ENCODE assay signal across 8 cellular contexts in the genomic region with DNA sequence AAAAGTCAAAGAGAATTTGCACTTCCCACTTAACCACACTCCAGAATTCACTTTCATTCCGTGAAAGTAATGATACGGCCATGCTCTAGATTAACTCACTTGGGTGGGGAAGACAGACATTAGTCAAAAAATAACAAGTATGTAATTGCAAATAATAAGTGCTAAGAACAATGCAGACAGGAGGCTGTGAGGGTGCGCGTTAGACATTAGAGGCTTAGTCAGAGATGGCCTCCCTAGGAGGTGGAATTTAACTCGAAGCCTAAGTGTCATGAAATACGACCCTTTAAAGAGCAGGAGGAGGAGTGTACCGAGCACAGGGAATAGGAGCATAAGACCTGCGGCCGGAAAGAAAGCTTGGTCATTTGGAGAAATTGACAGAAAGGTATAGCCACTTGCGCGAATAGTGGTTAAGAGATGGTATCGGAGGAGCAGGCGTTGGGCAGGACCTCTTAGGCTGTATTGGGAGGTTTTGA. TPM values are rescaled to one million over a fixed set of nuclear protein-coding genes. Genes with fewer than 3 reads are reported as not detected.
A peak's percentile ranks its signal among the peaks of the same experiment; 100 is the strongest.
DNase-seq lines count a peak whose midpoint lies in the region; ATAC-seq and TF ChIP-seq lines count a peak whose summit lies in the region.

No MANE protein-coding gene starts in this region.

- no peaks in the 10 kb centered on the region; the same call in 1 of the 2 replicates for H3K9me2 ChIP-seq in PC-9 (ENCODE audit: insufficient read depth)

- H3K27ac ChIP-seq in PC-9: peak overlapping the region; percentile 77
- H3K27ac ChIP-seq in mucosa of rectum (ENCODE audit: low read depth in 2 of 2, low read length in 2 of 2): peak overlapping the region; percentile 69 to 74

- CTCF ChIA-PET in PC-9 (lab: Charles Lee): no interaction called here

- H3K9ac ChIP-seq in ES-I3 (ENCODE audit: low read depth, low read length): peak overlapping the region; percentile 77
- peak overlapping the region; percentile 73 to 75 for H3K9ac ChIP-seq in mucosa of rectum (ENCODE audit: low read depth in 1 of 2, low read length in 2 of 2)

- H3K4me2 ChIP-seq in PC-9: peak overlapping the region; percentile 95

- peak overlapping the region; percentile 78 for H2AFZ ChIP-seq in PC-9

- intact Hi-C loops in PC-9 (cut with micrococcal nuclease; ENCODE audit: unreplicated experiment): loop anchor here (2.0 kb wide), 1 partner anchor 45 kb away; no protein-coding TSS in a partner anchor

- peaks cover 3% of the 10 kb centered on the region; the same call in 1 of the 2 replicates for H3K4me1 ChIP-seq in ES-I3 (ENCODE audit: insufficient read depth, low read length)
- H3K4me1 ChIP-seq in PC-9 (replicated peaks; ENCODE audit: insufficient read depth): peaks cover 16% of the 10 kb centered on the region
- peaks cover 13 to 14% of the 10 kb centered on the region in 2 donors for H3K4me1 ChIP-seq in mucosa of rectum (ENCODE audit: control insufficient read depth in 2 of 2, insufficient read depth in 2 of 2, low read length in 2 of 2)

- ATAC-seq in HG02588 (IDR thresholded peaks at IDR 0.05; ENCODE audit: unreplicated experiment): peak; percentile 2
- no peak for ATAC-seq in HG03571 (IDR thresholded peaks at IDR 0.05; ENCODE audit: unreplicated experiment)
- ATAC-seq in HG03175 (IDR thresholded peaks at IDR 0.05; ENCODE audit: unreplicated experiment): no peak

- H3K9me3 ChIP-seq in ES-I3 (ENCODE audit: control insufficient read depth, insufficient read depth, low read length) (no peaks in the 10 kb centered on the region), PC-9 (ENCODE audit: insufficient read depth, low read depth) (no peaks in the 10 kb centered on the region), mucosa of rectum (ENCODE audit: control insufficient read depth in 2 of 2, low read length in 2 of 2) (no peaks in the 10 kb centered on the region)

- no peaks in the 10 kb centered on the region for H3K27me3 ChIP-seq in PC-9 (ENCODE audit: insufficient read depth, low read depth)
- H3K27me3 ChIP-seq in mucosa of rectum (ENCODE audit: control insufficient read depth in 2 of 2, insufficient read depth in 2 of 2, low read length in 2 of 2): no peaks in the 10 kb centered on the region

- TF ChIP-seq CTCF in PC-9 (conservative IDR thresholded peaks at IDR 0.05): no peak; the same call in 1 of the 2 replicates

- H3F3A ChIP-seq in PC-9 (ENCODE audit: insufficient read depth, low read depth): peaks cover 11% of the 10 kb centered on the region; the same call in 1 of the 2 replicates

- peaks cover 4% of the 10 kb centered on the region; the same call in 1 of the 2 replicates for H4K20me1 ChIP-seq in PC-9 (ENCODE audit: insufficient read depth)

- TSS peak; percentile 38 for BruUV-seq in PC-9 (replicated peaks; lab: Mats Ljungman, UMichigan)

- peak in 1 of 2 experiments; percentile 54 for DNase-seq in PC-9
- DNase-seq in dermis blood vessel endothelial cell: peak; percentile 44
- no peak for DNase-seq in NCI-H1694 treated with DMSO at 0.1 percent for 48 hours (lab: John Stamatoyannopoulos, UW)

- POLR2A ChIA-PET in PC-9 (lab: Charles Lee; ENCODE audit: unreplicated experiment): interaction anchor here (0.6 kb wide), 1 partner anchor 53 kb away, joined by 5 read pairs; no protein-coding TSS in a partner anchor

- H3K79me2 ChIP-seq in PC-9 (ENCODE audit: low read depth): peaks cover 56% of the 10 kb centered on the region

- peaks cover 18% of the 10 kb centered on the region for H3K36me3 ChIP-seq in ES-I3 (ENCODE audit: insufficient read depth, low read length)
- H3K36me3 ChIP-seq in PC-9 (ENCODE audit: low read depth): peaks cover 35% of the 10 kb centered on the region
- peaks cover 14 to 24% of the 10 kb centered on the region in 2 donors for H3K36me3 ChIP-seq in mucosa of rectum (ENCODE audit: control insufficient read depth in 2 of 2, insufficient read depth in 2 of 2, low read length in 2 of 2)

- peak overlapping the region; percentile 94 for H3K4me3 ChIP-seq in PC-9
- peak overlapping the region; percentile 84 to 92 for H3K4me3 ChIP-seq in mucosa of rectum (ENCODE audit: low read length in 2 of 2)

RNA-seq across cellular contexts. Expression of a gene that starts 0.6 kb away (rescaled TPM):
- 31.1 and 50.3 TPM in 2 replicates for total RNA-seq in PC-9 (2021)
- total RNA-seq in dermis blood vessel endothelial cell: 14.5 and 15.4 TPM in 2 replicates
